12 cellular contexts compared by ENCODE assay signal in genomic region chr22:49849161-49850020, GRCh38. TPM values are rescaled to one million over a fixed set of nuclear protein-coding genes. Genes with fewer than 3 reads are reported as not detected.
DNase-seq lines count a peak whose midpoint lies in the region; ATAC-seq and TF ChIP-seq lines count a peak whose summit lies in the region.
"Had no signal": no experiment of that assay in that cellular context is flagged by ENCODE, and none has a peak within 500 bp of the region (broad histone marks: within the 10 kb centered on the region; RNA-seq: fewer than 3 reads in every experiment).

No MANE protein-coding gene starts in this region.

- H3K27me3 Mint-ChIP-seq in CD8-positive, alpha-beta memory T cell = peaks cover 4 to 13% of the 10 kb centered on the region in 2 donors

- peaks cover 0 to 2% (median 0%) of the 10 kb centered on the region in 3 donors for H3K36me3 Mint-ChIP-seq in CD8-positive, alpha-beta memory T cell

- peaks cover 8% of the 10 kb centered on the region for H3K4me1 ChIP-seq in CD8-positive, alpha-beta memory T cell (ENCODE audit: insufficient read depth, low read length)
- H3K4me1 ChIP-seq in Peyer's patch (peaks cover 0 to 23% (median 21%) of the 10 kb centered on the region in 4 donors), esophagus squamous epithelium (peaks cover 20 to 35% (median 24%) of the 10 kb centered on the region in 3 donors), parathyroid adenoma (no peaks in the 10 kb centered on the region), body of pancreas (peaks cover 31% of the 10 kb centered on the region)

- no peaks in the 10 kb centered on the region for H3K9me3 Mint-ChIP-seq in CD8-positive, alpha-beta memory T cell

- peak overlapping the region; percentile 9 for H3K4me2 ChIP-seq in parathyroid adenoma (ENCODE audit: low read length)

- H3K9ac ChIP-seq in parathyroid adenoma = no peak overlapping the region

- H3K4me3 ChIP-seq in CD8-positive, alpha-beta memory T cell (ENCODE audit: low read length) = peak overlapping the region; percentile 22
- H3K4me3 ChIP-seq in Peyer's patch (peak overlapping the region; percentile 16 to 63 (median 55)), esophagus squamous epithelium (peak overlapping the region; percentile 19 to 69 (median 42)), parathyroid adenoma (ENCODE audit: low read depth, low read length) (no peak overlapping the region), body of pancreas (peak overlapping the region in 1 of 2 donors; percentile 40)

- TF ChIP-seq POLR2A in Peyer's patch (IDR thresholded peaks at IDR 0.05) (no peak), esophagus squamous epithelium (IDR thresholded peaks at IDR 0.05) (no peak), body of pancreas (IDR thresholded peaks at IDR 0.05) (no peak)

- H3K4me1 Mint-ChIP-seq in CD8-positive, alpha-beta memory T cell = peaks cover 10 to 31% (median 23%) of the 10 kb centered on the region in 3 donors

- no peak overlapping the region for H2AFZ ChIP-seq in parathyroid adenoma

- H3K27ac ChIP-seq in CD8-positive, alpha-beta memory T cell (ENCODE audit: low read depth, low read length) = no peak overlapping the region
- H3K27ac ChIP-seq in Peyer's patch (no peak overlapping the region), esophagus squamous epithelium (no peak overlapping the region), parathyroid adenoma (no peak overlapping the region), body of pancreas (no peak overlapping the region)
- H3K27ac ChIP-seq: thyroid gland had no signal

- H3K27ac Mint-ChIP-seq in CD8-positive, alpha-beta memory T cell = peak overlapping the region in 2 of 8 donors; percentile 51 to 54

- no peaks in the 10 kb centered on the region for H3K27me3 ChIP-seq in CD8-positive, alpha-beta memory T cell (ENCODE audit: insufficient read depth, low read length, poor library complexity, severe bottlenecking)
- H3K27me3 ChIP-seq in Peyer's patch (peaks cover 0 to 27% of the 10 kb centered on the region in 2 donors), esophagus squamous epithelium (peaks cover 16 to 67% (median 23%) of the 10 kb centered on the region in 4 donors), parathyroid adenoma (ENCODE audit: control insufficient read depth, insufficient read depth, low read length) (no peaks in the 10 kb centered on the region), body of pancreas (peaks cover 0 to 18% of the 10 kb centered on the region in 2 donors)

- H3K79me2 ChIP-seq in parathyroid adenoma = no peaks in the 10 kb centered on the region

- peak overlapping the region; percentile 44 to 77 (median 67) for H3K4me3 Mint-ChIP-seq in CD8-positive, alpha-beta memory T cell

- POLR2A ChIA-PET in CD8-positive, alpha-beta memory T cell (lab: Charles Lee) = interaction anchor here (0.9 kb wide), 1 partner anchor 24 kb away, joined by 4 read pairs; no protein-coding TSS in a partner anchor

- peak in 1 of 5 donors; percentile 22 for DNase-seq in CD8-positive, alpha-beta memory T cell
- DNase-seq in Peyer's patch (peak in 1 of 3 donors; percentile 49), esophagus squamous epithelium (lab: John Stamatoyannopoulos, UW) (no peak), body of pancreas (no peak), G401 (ENCODE audit: low spot score) (no peak)
- DNase-seq: effector CD4-positive, alpha-beta T cell; NCI-H1092; occipital lobe; thyroid gland had no signal

- 0 to 21% methylated on average over 7 to 8 of the region's 89 CpGs for WGBS in esophagus squamous epithelium, 2 donors
- WGBS in body of pancreas, 2 donors = 5 to 16% methylated on average over 5 to 44 of the region's 89 CpGs

- ATAC-seq in body of pancreas (no peak), GM18511 (IDR thresholded peaks at IDR 0.05; ENCODE audit: unreplicated experiment) (no peak), GM21367 (IDR thresholded peaks at IDR 0.05; ENCODE audit: unreplicated experiment) (no peak)

- no peaks in the 10 kb centered on the region for H3K9me3 ChIP-seq in CD8-positive, alpha-beta memory T cell (ENCODE audit: low read length)
- H3K9me3 ChIP-seq in Peyer's patch = no peaks in the 10 kb centered on the region
- no peaks in the 10 kb centered on the region for H3K9me3 ChIP-seq in esophagus squamous epithelium
- H3K9me3 ChIP-seq in parathyroid adenoma (ENCODE audit: control insufficient read depth, low read length) = no peaks in the 10 kb centered on the region
- H3K9me3 ChIP-seq in body of pancreas = no peaks in the 10 kb centered on the region
- H3K9me3 ChIP-seq: thyroid gland had no signal

- intact Hi-C loops in esophagus squamous epithelium (cut with DNase I) = no loop called here
- intact Hi-C loops in body of pancreas (cut with DNase I) = loop anchor here (10.0 kb wide), 1 partner anchor 65 kb away; the partner anchor contains the start of genes ALG12 and CRELD2

- no peaks in the 10 kb centered on the region for H3K36me3 ChIP-seq in CD8-positive, alpha-beta memory T cell (ENCODE audit: insufficient read depth, low read length)
- H3K36me3 ChIP-seq in Peyer's patch (no peaks in the 10 kb centered on the region), esophagus squamous epithelium (no peaks in the 10 kb centered on the region), parathyroid adenoma (ENCODE audit: control insufficient read depth, insufficient read depth, low read length) (no peaks in the 10 kb centered on the region), body of pancreas (replicated peaks in 1 of 2; ENCODE audit: insufficient read depth in 1 of 2, low read depth in 2 of 2) (no peaks in the 10 kb centered on the region)
- H3K36me3 ChIP-seq: thyroid gland had no signal

- in situ Hi-C loops in G401 (cut with HindIII; ENCODE audit: low sequenced_read_pairs) = no loop called here

- TF ChIP-seq CTCF in Peyer's patch (IDR thresholded peaks at IDR 0.05) (no peak), esophagus squamous epithelium (IDR thresholded peaks at IDR 0.05) (no peak), parathyroid adenoma (IDR thresholded peaks at IDR 0.05) (no peak), body of pancreas (IDR thresholded peaks at IDR 0.05) (no peak)

- CTCF ChIA-PET in CD8-positive, alpha-beta memory T cell (lab: Charles Lee) = no interaction called here

RNA-seq across cellular contexts. Expression of gene ZBED4, which starts 4.3 kb away (rescaled TPM):
- total RNA-seq in CD8-positive, alpha-beta memory T cell = 10 to 100 TPM; 24.2 to 24.3 TPM
- 11.1 TPM for polyA plus RNA-seq in CD8-positive, alpha-beta memory T cell
- total RNA-seq in Peyer's patch = 10 to 100 TPM; 14.9 to 24.0 (median 20.9) TPM
- 10 to 100 TPM in 3 of 4 donors, 1 to 10 TPM in 1; 9.6 to 14.1 (median 13.7) TPM for total RNA-seq in esophagus squamous epithelium
- total RNA-seq in body of pancreas = 10 to 100 TPM in 1 of 2 donors, 1 to 10 TPM in 1; 9.6 to 17.1 TPM
- 10.0 and 12.8 TPM in 2 replicates for total RNA-seq in G401 (2014; rRNA removed; shearing (Covaris generic))

RNA-seq across cellular contexts. Expression of gene BRD1, which starts 21.7 kb away (rescaled TPM):
- total RNA-seq in CD8-positive, alpha-beta memory T cell = 10 to 100 TPM; 32.9 to 35.1 TPM
- 4.9 TPM for polyA plus RNA-seq in CD8-positive, alpha-beta memory T cell
- 100 to 1,000 TPM in 1 of 4 donors, 10 to 100 TPM in 3; 54.1 to 126 (median 78.5) TPM for total RNA-seq in Peyer's patch
- 10 to 100 TPM; 17.8 to 37.4 (median 29.9) TPM for total RNA-seq in esophagus squamous epithelium
- total RNA-seq in body of pancreas = 10 to 100 TPM; 21.8 to 36.9 TPM
- total RNA-seq in G401 (2014; rRNA removed; shearing (Covaris generic)) = 19.3 and 27.5 TPM in 2 replicates
